ENCODE assay signal across 8 cellular contexts in genomic region chr2:113656031-113656624, GRCh38. TPM values are rescaled to one million over a fixed set of nuclear protein-coding genes. Genes with fewer than 3 reads are reported as not detected.
DNase-seq lines count a peak whose midpoint lies in the region; ATAC-seq and TF ChIP-seq lines count a peak whose summit lies in the region.
"Not testable (repeated sequence)": the region's sequence is repeated elsewhere in the genome, so short reads cannot be mapped to it uniquely, and the experiment has no call there.

No MANE protein-coding gene starts in this region.

- not testable (repeated sequence) for H3K9ac ChIP-seq in HUES64 (ENCODE audit: low read depth, low read length); neural progenitor cell

- H3F3A ChIP-seq in neural progenitor cell (ENCODE audit: low read depth), result not testable (repeated sequence)

- TF ChIP-seq POLR2A in Peyer's patch (IDR thresholded peaks at IDR 0.05), result not testable (repeated sequence)

- H3K4me1 Mint-ChIP-seq in CD4-positive, CD25-positive, alpha-beta regulatory T cell; activated CD4-positive, alpha-beta T cell treated with anti-CD3 and anti-CD28 coated beads, Interleukin-2, amount 10 ng/mL, durations not matched to agents 24 days and 14 days; activated naive CD8-positive, alpha-beta T cell treated with anti-CD3 and anti-CD28 coated beads, Interleukin-2, amount 10 ng/mL, durations not matched to agents 7 days and 5 days; glutamatergic neuron (ENCODE audit: low read depth, unreplicated experiment); neural progenitor cell: not testable (repeated sequence)

- intact Hi-C loops in activated CD4-positive, alpha-beta T cell treated with anti-CD3 and anti-CD28 coated beads, Interleukin-2, amount 10 ng/mL, durations not matched to agents 24 days and 14 days (cut with micrococcal nuclease), result loop anchor here (5.0 to 10.0 kb wide), 2 partner anchors 36 to 719 kb away; no protein-coding TSS in a partner anchor

- not testable (repeated sequence) for H3K27me3 ChIP-seq in CD4-positive, CD25-positive, alpha-beta regulatory T cell (ENCODE audit: control insufficient read depth, insufficient read depth, low read length); Peyer's patch; neural progenitor cell
- H3K27me3 ChIP-seq in HUES64 (ENCODE audit: insufficient read depth, low read length), result peaks cover 11% of the 10 kb centered on the region

- POLR2A ChIA-PET in activated naive CD8-positive, alpha-beta T cell treated with anti-CD3 and anti-CD28 coated beads, Interleukin-2, amount 10 ng/mL, durations not matched to agents 7 days and 5 days (lab: Charles Lee), result not testable (repeated sequence)

- peak overlapping the region in 1 of 3 donors; percentile 69 for H3K27ac Mint-ChIP-seq in CD4-positive, CD25-positive, alpha-beta regulatory T cell
- peak overlapping the region; percentile 62 for H3K27ac Mint-ChIP-seq in activated CD4-positive, alpha-beta T cell treated with anti-CD3 and anti-CD28 coated beads, Interleukin-2, amount 10 ng/mL, durations not matched to agents 24 days and 14 days
- H3K27ac Mint-ChIP-seq in activated naive CD8-positive, alpha-beta T cell treated with anti-CD3 and anti-CD28 coated beads, Interleukin-2, amount 10 ng/mL, durations not matched to agents 7 days and 5 days; glutamatergic neuron (ENCODE audit: unreplicated experiment); neural progenitor cell: not testable (repeated sequence)

- H3K4me3 Mint-ChIP-seq in CD4-positive, CD25-positive, alpha-beta regulatory T cell, result peak overlapping the region; percentile 67 to 75 (median 70)
- peak overlapping the region; percentile 77 for H3K4me3 Mint-ChIP-seq in activated CD4-positive, alpha-beta T cell treated with anti-CD3 and anti-CD28 coated beads, Interleukin-2, amount 10 ng/mL, durations not matched to agents 24 days and 14 days
- peak overlapping the region; percentile 30 for H3K4me3 Mint-ChIP-seq in activated naive CD8-positive, alpha-beta T cell treated with anti-CD3 and anti-CD28 coated beads, Interleukin-2, amount 10 ng/mL, durations not matched to agents 7 days and 5 days
- peak overlapping the region; percentile 71 for H3K4me3 Mint-ChIP-seq in glutamatergic neuron (ENCODE audit: unreplicated experiment)
- H3K4me3 Mint-ChIP-seq in neural progenitor cell, result peak overlapping the region; percentile 55

- not testable (repeated sequence) for ATAC-seq in CD4-positive, CD25-positive, alpha-beta regulatory T cell (ENCODE audit: low read depth in 2 of 2); activated naive CD8-positive, alpha-beta T cell treated with anti-CD3 and anti-CD28 coated beads, Interleukin-2, amount 10 ng/mL, durations not matched to agents 7 days and 5 days (ENCODE audit: low read depth)
- peak; percentile 88 for ATAC-seq in GM19455 (IDR thresholded peaks at IDR 0.05; ENCODE audit: unreplicated experiment)

- not testable (repeated sequence) for H3K36me3 Mint-ChIP-seq in CD4-positive, CD25-positive, alpha-beta regulatory T cell; activated CD4-positive, alpha-beta T cell treated with anti-CD3 and anti-CD28 coated beads, Interleukin-2, amount 10 ng/mL, durations not matched to agents 24 days and 14 days (ENCODE audit: low read depth); activated naive CD8-positive, alpha-beta T cell treated with anti-CD3 and anti-CD28 coated beads, Interleukin-2, amount 10 ng/mL, durations not matched to agents 7 days and 5 days; glutamatergic neuron (ENCODE audit: unreplicated experiment); neural progenitor cell

- 9% methylated on average over 23 of the region's 27 CpGs for WGBS in HUES64

- not testable (repeated sequence) for H3K9me3 ChIP-seq in CD4-positive, CD25-positive, alpha-beta regulatory T cell (ENCODE audit: control insufficient read depth in 2 of 2, low read length in 2 of 2); HUES64 (ENCODE audit: insufficient read depth, low read depth, low read length); Peyer's patch; neural progenitor cell (ENCODE audit: low read depth)

- not testable (repeated sequence) for H3K79me2 ChIP-seq in neural progenitor cell (ENCODE audit: low read depth)

- not testable (repeated sequence) for H3K9me3 Mint-ChIP-seq in CD4-positive, CD25-positive, alpha-beta regulatory T cell; activated CD4-positive, alpha-beta T cell treated with anti-CD3 and anti-CD28 coated beads, Interleukin-2, amount 10 ng/mL, durations not matched to agents 24 days and 14 days; activated naive CD8-positive, alpha-beta T cell treated with anti-CD3 and anti-CD28 coated beads, Interleukin-2, amount 10 ng/mL, durations not matched to agents 7 days and 5 days; glutamatergic neuron (ENCODE audit: unreplicated experiment); neural progenitor cell

- not testable (repeated sequence) for H3K27ac ChIP-seq in CD4-positive, CD25-positive, alpha-beta regulatory T cell (ENCODE audit: insufficient read depth, low read length, poor library complexity, severe bottlenecking); HUES64 (ENCODE audit: low read depth, low read length); neural progenitor cell
- H3K27ac ChIP-seq in Peyer's patch, result peak overlapping the region in 1 of 4 donors; percentile 71

- not testable (repeated sequence) for H3K27me3 Mint-ChIP-seq in CD4-positive, CD25-positive, alpha-beta regulatory T cell; activated naive CD8-positive, alpha-beta T cell treated with anti-CD3 and anti-CD28 coated beads, Interleukin-2, amount 10 ng/mL, durations not matched to agents 7 days and 5 days; glutamatergic neuron (ENCODE audit: unreplicated experiment); neural progenitor cell (ENCODE audit: insufficient read depth, low read depth)
- peaks cover 17% of the 10 kb centered on the region for H3K27me3 Mint-ChIP-seq in activated CD4-positive, alpha-beta T cell treated with anti-CD3 and anti-CD28 coated beads, Interleukin-2, amount 10 ng/mL, durations not matched to agents 24 days and 14 days

- H3K4me1 ChIP-seq in CD4-positive, CD25-positive, alpha-beta regulatory T cell (ENCODE audit: control insufficient read depth, insufficient read depth, low read length, poor library complexity, severe bottlenecking); HUES64 (ENCODE audit: insufficient read depth, low read length); Peyer's patch; neural progenitor cell: not testable (repeated sequence)

- not testable (repeated sequence) for H3K4me3 ChIP-seq in CD4-positive, CD25-positive, alpha-beta regulatory T cell (ENCODE audit: low read depth, low read length)
- H3K4me3 ChIP-seq in HUES64 (ENCODE audit: low read length) (peak overlapping the region; percentile 42), Peyer's patch (peak overlapping the region; percentile 14 to 39 (median 26)), neural progenitor cell (peak overlapping the region; percentile 44)

- H4K20me1 ChIP-seq in neural progenitor cell (ENCODE audit: low read depth), result not testable (repeated sequence)

- H3K36me3 ChIP-seq in CD4-positive, CD25-positive, alpha-beta regulatory T cell (ENCODE audit: control insufficient read depth, insufficient read depth, low read length); HUES64 (ENCODE audit: insufficient read depth, low read length); Peyer's patch; neural progenitor cell: not testable (repeated sequence)

- DNase-seq in CD4-positive, CD25-positive, alpha-beta regulatory T cell; activated naive CD8-positive, alpha-beta T cell treated with anti-CD3 and anti-CD28 coated beads, Interleukin-2, amount 10 ng/mL, durations not matched to agents 7 days and 5 days; glutamatergic neuron; neural progenitor cell (ENCODE audit: low spot score): not testable (repeated sequence)
- DNase-seq in Peyer's patch, result peak in 2 of 3 donors; percentile 57 to 62
- peak; percentile 70 for DNase-seq in activated CD4-positive, alpha-beta T cell treated with anti-CD3 and anti-CD28 coated beads, Interleukin-2, amount 10 ng/mL, durations not matched to agents 24 days and 14 days

- peak overlapping the region; percentile 85 for H2AFZ ChIP-seq in neural progenitor cell (replicated peaks)

- not testable (repeated sequence) for TF ChIP-seq CTCF in Peyer's patch (IDR thresholded peaks at IDR 0.05); glutamatergic neuron (IDR thresholded peaks at IDR 0.05; ENCODE audit: partially characterized antibody, unreplicated experiment); neural progenitor cell (IDR thresholded peaks at IDR 0.05)

- peak overlapping the region; percentile 66 for H3K4me2 ChIP-seq in neural progenitor cell

RNA-seq across cellular contexts. Expression of gene RABL2A, which starts 29.1 kb away (rescaled TPM):
- total RNA-seq in CD4-positive, CD25-positive, alpha-beta regulatory T cell, result 22.5 TPM
- 10 to 100 TPM in 1 of 4 donors, 1 to 10 TPM in 3; 5.9 to 11.4 (median 7.1) TPM for polyA plus RNA-seq in CD4-positive, CD25-positive, alpha-beta regulatory T cell
- polyA plus RNA-seq in HUES64 (2013, experiment 1 of 2), result 6.7 TPM
- polyA plus RNA-seq in HUES64 (2013, experiment 2 of 2), result 6.6 TPM
- total RNA-seq in Peyer's patch, result 10 to 100 TPM in 3 of 4 donors, 1 to 10 TPM in 1; 6.7 to 26.5 (median 14.3) TPM
- total RNA-seq in activated CD4-positive, alpha-beta T cell treated with anti-CD3 and anti-CD28 coated beads, Interleukin-2, amount 10 ng/mL, durations not matched to agents 24 days and 14 days, result 21.6 and 23.5 TPM in 2 replicates
- total RNA-seq in activated naive CD8-positive, alpha-beta T cell treated with anti-CD3 and anti-CD28 coated beads, Interleukin-2, amount 10 ng/mL, durations not matched to agents 7 days and 5 days, result 10 to 100 TPM; 23.9 to 27.4 TPM
- 17.0 TPM for total RNA-seq in glutamatergic neuron (ENCODE audit: unreplicated experiment)
- 13.4 and 18.7 TPM in 2 replicates for total RNA-seq in neural progenitor cell (ENCODE audit: low replicate concordance)
